In the genomic region with DNA sequence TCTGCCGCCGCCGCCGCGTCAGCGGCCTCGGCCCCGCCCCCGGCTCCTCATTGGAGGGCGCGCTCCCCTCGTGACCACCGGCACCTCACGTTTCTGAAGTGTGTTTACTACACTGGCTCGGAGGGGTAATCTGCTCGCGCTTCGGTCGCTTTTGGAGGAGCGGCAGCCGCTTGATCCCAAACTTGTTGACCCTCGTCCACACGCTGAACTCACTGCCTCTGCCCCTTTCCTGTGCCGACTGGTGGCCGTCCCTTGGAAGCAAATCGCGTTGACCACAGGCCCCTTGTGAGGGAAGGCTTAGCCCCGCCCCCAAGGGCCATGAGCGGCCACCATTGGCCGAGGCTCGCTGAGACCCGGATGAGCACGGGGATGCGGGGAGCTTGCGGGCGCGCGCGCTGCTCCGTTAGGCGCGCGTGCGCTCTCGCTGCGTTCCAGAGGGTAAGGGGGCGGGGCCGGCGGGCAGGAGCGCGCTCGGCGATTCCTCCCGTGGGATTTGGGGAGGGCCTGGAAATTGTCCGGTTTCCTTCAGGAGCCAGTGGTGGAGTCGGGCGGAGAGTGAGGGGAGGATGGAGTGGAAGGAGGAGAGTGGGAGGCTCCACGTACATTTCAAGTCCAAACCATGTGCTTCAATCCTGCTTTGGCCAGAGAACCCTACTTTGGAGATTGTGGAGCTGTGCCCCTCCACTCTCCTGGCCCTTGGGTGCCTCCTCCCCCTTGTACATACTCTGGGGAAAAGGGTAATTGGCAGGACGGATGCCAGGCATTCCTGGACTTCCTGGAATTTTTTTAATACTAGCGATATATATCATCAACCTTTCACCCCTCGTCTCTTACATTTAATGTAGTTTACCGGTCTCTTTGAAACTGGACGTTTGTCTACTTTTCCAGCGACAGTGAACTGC, we compare ENCODE assay signal across 1 cellular context.
A peak's percentile ranks its signal among the peaks of the same experiment; 100 is the strongest.
TF ChIP-seq lines count a peak whose summit lies in the region.

TSS of gene CRY1 (minus strand) at position 3 of the 902 bp plus-strand sequence. CDS start 588 bp downstream, outside the sequence.

TF ChIP-seq in K562, 482 proteins besides CTCF, POLR2A, EP300 and RAD21 (continued from another document and continues in another):
- TF ChIP-seq MEIS2 (IDR thresholded peaks at IDR 0.05; ENCODE audit: partially characterized antibody) (peak; percentile 24), HMGXB4 (CRISPR knock-in tag; IDR thresholded peaks at IDR 0.05) (peak; percentile 15; the same call in 1 of the 2 replicates), CCNT2 (IDR thresholded peaks at IDR 0.05; ENCODE audit: borderline replicate concordance, extremely low read depth, insufficient read length, low read depth, low read length) (peak; percentile 74), BRD9 (IDR thresholded peaks at IDR 0.05; ENCODE audit: low read depth, partially characterized antibody) (peak; percentile 17), ZSCAN29 (IDR thresholded peaks at IDR 0.05) (no peak), HMGN3 (IDR thresholded peaks at IDR 0.05; ENCODE audit: borderline replicate concordance, extremely low read depth, insufficient read length, low read depth, low read length) (peak; percentile 32), TAF7 (tag; IDR thresholded peaks at IDR 0.05) (peak; percentile 8; the same call in 1 of the 2 replicates), TEAD2 (tag; IDR thresholded peaks at IDR 0.05) (no peak), FOS (IDR thresholded peaks at IDR 0.05; ENCODE audit: extremely low read depth, insufficient read length) (peak; percentile 56), SOX6 (IDR thresholded peaks at IDR 0.05) (peak; percentile 29; the same call in 1 of the 2 replicates), SP1 (CRISPR knock-in tag; IDR thresholded peaks at IDR 0.05) (peak; percentile 89), PHF8 (IDR thresholded peaks at IDR 0.05; ENCODE audit: borderline replicate concordance, low read length) (peak; percentile 95; the same call in 1 of the 2 replicates), CXXC5 (CRISPR knock-in tag; IDR thresholded peaks at IDR 0.05) (peak; percentile 78), PML (IDR thresholded peaks at IDR 0.05; ENCODE audit: low read length) (0 out of 2 replicates have a peak, but pooled peaks have one; percentile 19), U2AF1 (optimal IDR thresholded peaks at IDR 0.05; ENCODE audit: low read depth, low read length) (no peak), TFE3 (CRISPR knock-in tag; IDR thresholded peaks at IDR 0.05) (peak; percentile 85), MYC (IDR thresholded peaks at IDR 0.05; ENCODE audit: low read depth, low read length) (peak; percentile 73; the same call in 1 of the 2 replicates), MYC (CRISPR knock-in tag; IDR thresholded peaks at IDR 0.05; ENCODE audit: borderline replicate concordance, low read depth) (no peak), SRSF1 (IDR thresholded peaks at IDR 0.05; ENCODE audit: low read depth, low read length) (no peak), KLF13 (tag; IDR thresholded peaks at IDR 0.05; ENCODE audit: borderline replicate concordance, low read depth) (peak; percentile 93), BHLHE40 (IDR thresholded peaks at IDR 0.05; ENCODE audit: low read length) (peak; percentile 94), ZFX (CRISPR knock-in tag; IDR thresholded peaks at IDR 0.05) (peak; percentile 99), RAD51 (IDR thresholded peaks at IDR 0.05; ENCODE audit: borderline replicate concordance, low read depth) (peak; percentile 92), HDAC2 (IDR thresholded peaks at IDR 0.05) (0 out of 2 replicates have a peak, but pooled peaks have one; percentile 39), MXD1 (CRISPR knock-in tag; IDR thresholded peaks at IDR 0.05; ENCODE audit: borderline replicate concordance, poor library complexity, severe bottlenecking) (no peak), ZNF76 (CRISPR knock-in tag; IDR thresholded peaks at IDR 0.05; ENCODE audit: borderline replicate concordance) (no peak), SUPT5H (IDR thresholded peaks at IDR 0.05) (peak; percentile 83), ATF3 (IDR thresholded peaks at IDR 0.05) (no peak), ATF3 (CRISPR knock-in tag; conservative IDR thresholded peaks at IDR 0.05) (peak; percentile 62; the same call in 1 of the 2 replicates), PTTG1 (tag; IDR thresholded peaks at IDR 0.05; ENCODE audit: low read depth) (no peak), PRPF4 (IDR thresholded peaks at IDR 0.05; ENCODE audit: insufficient read depth, low read depth, low read length, poor library complexity, severe bottlenecking) (no peak), MAFF (IDR thresholded peaks at IDR 0.05; ENCODE audit: low read length) (no peak), CHD2 (IDR thresholded peaks at IDR 0.05; ENCODE audit: low read depth, low read length) (peak; percentile 44; the same call in 1 of the 2 replicates), MAZ (CRISPR knock-in tag; conservative IDR thresholded peaks at IDR 0.05 in 1 of 2, IDR thresholded peaks at IDR 0.05 in 1 of 2) (peak; percentile 14 to 83; a peak in 2 of 4 replicates)
- TF ChIP-seq, protein P1, sequence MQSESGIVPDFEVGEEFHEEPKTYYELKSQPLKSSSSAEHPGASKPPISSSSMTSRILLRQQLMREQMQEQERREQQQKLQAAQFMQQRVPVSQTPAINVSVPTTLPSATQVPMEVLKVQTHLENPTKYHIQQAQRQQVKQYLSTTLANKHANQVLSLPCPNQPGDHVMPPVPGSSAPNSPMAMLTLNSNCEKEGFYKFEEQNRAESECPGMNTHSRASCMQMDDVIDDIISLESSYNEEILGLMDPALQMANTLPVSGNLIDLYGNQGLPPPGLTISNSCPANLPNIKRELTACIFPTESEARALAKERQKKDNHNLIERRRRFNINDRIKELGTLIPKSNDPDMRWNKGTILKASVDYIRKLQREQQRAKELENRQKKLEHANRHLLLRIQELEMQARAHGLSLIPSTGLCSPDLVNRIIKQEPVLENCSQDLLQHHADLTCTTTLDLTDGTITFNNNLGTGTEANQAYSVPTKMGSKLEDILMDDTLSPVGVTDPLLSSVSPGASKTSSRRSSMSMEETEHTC (IDR thresholded peaks at IDR 0.05), result 0 out of 2 replicates have a peak, but pooled peaks have one; percentile 16
- TF ChIP-seq, protein P2, sequence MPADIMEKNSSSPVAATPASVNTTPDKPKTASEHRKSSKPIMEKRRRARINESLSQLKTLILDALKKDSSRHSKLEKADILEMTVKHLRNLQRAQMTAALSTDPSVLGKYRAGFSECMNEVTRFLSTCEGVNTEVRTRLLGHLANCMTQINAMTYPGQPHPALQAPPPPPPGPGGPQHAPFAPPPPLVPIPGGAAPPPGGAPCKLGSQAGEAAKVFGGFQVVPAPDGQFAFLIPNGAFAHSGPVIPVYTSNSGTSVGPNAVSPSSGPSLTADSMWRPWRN (IDR thresholded peaks at IDR 0.05; ENCODE audit: low read depth), result peak; percentile 83
- TF ChIP-seq, protein P3, sequence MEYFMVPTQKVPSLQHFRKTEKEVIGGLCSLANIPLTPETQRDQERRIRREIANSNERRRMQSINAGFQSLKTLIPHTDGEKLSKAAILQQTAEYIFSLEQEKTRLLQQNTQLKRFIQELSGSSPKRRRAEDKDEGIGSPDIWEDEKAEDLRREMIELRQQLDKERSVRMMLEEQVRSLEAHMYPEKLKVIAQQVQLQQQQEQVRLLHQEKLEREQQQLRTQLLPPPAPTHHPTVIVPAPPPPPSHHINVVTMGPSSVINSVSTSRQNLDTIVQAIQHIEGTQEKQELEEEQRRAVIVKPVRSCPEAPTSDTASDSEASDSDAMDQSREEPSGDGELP (CRISPR knock-in tag; IDR thresholded peaks at IDR 0.05; ENCODE audit: borderline replicate concordance), result peak; percentile 39
- TF ChIP-seq, protein P4, sequence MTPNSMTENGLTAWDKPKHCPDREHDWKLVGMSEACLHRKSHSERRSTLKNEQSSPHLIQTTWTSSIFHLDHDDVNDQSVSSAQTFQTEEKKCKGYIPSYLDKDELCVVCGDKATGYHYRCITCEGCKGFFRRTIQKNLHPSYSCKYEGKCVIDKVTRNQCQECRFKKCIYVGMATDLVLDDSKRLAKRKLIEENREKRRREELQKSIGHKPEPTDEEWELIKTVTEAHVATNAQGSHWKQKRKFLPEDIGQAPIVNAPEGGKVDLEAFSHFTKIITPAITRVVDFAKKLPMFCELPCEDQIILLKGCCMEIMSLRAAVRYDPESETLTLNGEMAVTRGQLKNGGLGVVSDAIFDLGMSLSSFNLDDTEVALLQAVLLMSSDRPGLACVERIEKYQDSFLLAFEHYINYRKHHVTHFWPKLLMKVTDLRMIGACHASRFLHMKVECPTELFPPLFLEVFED (CRISPR knock-in tag; conservative IDR thresholded peaks at IDR 0.05), result no peak
- TF ChIP-seq, protein P5, sequence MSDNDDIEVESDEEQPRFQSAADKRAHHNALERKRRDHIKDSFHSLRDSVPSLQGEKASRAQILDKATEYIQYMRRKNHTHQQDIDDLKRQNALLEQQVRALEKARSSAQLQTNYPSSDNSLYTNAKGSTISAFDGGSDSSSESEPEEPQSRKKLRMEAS (CRISPR knock-in tag; IDR thresholded peaks at IDR 0.05), result peak; percentile 91
- TF ChIP-seq, protein P6, sequence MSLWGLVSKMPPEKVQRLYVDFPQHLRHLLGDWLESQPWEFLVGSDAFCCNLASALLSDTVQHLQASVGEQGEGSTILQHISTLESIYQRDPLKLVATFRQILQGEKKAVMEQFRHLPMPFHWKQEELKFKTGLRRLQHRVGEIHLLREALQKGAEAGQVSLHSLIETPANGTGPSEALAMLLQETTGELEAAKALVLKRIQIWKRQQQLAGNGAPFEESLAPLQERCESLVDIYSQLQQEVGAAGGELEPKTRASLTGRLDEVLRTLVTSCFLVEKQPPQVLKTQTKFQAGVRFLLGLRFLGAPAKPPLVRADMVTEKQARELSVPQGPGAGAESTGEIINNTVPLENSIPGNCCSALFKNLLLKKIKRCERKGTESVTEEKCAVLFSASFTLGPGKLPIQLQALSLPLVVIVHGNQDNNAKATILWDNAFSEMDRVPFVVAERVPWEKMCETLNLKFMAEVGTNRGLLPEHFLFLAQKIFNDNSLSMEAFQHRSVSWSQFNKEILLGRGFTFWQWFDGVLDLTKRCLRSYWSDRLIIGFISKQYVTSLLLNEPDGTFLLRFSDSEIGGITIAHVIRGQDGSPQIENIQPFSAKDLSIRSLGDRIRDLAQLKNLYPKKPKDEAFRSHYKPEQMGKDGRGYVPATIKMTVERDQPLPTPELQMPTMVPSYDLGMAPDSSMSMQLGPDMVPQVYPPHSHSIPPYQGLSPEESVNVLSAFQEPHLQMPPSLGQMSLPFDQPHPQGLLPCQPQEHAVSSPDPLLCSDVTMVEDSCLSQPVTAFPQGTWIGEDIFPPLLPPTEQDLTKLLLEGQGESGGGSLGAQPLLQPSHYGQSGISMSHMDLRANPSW (CRISPR knock-in tag; IDR thresholded peaks at IDR 0.05), result peak; percentile 65; the same call in 1 of the 2 replicates
- TF ChIP-seq, protein P7, sequence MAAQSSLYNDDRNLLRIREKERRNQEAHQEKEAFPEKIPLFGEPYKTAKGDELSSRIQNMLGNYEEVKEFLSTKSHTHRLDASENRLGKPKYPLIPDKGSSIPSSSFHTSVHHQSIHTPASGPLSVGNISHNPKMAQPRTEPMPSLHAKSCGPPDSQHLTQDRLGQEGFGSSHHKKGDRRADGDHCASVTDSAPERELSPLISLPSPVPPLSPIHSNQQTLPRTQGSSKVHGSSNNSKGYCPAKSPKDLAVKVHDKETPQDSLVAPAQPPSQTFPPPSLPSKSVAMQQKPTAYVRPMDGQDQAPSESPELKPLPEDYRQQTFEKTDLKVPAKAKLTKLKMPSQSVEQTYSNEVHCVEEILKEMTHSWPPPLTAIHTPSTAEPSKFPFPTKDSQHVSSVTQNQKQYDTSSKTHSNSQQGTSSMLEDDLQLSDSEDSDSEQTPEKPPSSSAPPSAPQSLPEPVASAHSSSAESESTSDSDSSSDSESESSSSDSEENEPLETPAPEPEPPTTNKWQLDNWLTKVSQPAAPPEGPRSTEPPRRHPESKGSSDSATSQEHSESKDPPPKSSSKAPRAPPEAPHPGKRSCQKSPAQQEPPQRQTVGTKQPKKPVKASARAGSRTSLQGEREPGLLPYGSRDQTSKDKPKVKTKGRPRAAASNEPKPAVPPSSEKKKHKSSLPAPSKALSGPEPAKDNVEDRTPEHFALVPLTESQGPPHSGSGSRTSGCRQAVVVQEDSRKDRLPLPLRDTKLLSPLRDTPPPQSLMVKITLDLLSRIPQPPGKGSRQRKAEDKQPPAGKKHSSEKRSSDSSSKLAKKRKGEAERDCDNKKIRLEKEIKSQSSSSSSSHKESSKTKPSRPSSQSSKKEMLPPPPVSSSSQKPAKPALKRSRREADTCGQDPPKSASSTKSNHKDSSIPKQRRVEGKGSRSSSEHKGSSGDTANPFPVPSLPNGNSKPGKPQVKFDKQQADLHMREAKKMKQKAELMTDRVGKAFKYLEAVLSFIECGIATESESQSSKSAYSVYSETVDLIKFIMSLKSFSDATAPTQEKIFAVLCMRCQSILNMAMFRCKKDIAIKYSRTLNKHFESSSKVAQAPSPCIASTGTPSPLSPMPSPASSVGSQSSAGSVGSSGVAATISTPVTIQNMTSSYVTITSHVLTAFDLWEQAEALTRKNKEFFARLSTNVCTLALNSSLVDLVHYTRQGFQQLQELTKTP (IDR thresholded peaks at IDR 0.05; ENCODE audit: low read depth in 1 of 2, partially characterized antibody in 2 of 2), result peak in 1 of 2 experiments; percentile 23
